ENCODE assay signal across 8 cellular contexts in genomic region chr6:26421259-26422144, GRCh38. TPM values are rescaled to one million over a fixed set of nuclear protein-coding genes. Genes with fewer than 3 reads are reported as not detected.
DNase-seq lines count a peak whose midpoint lies in the region; ATAC-seq, FAIRE-seq and TF ChIP-seq lines count a peak whose summit lies in the region.

No MANE protein-coding gene starts in this region.

- DNase-seq in NK-92 treated with Interleukin-12 subunit alpha and Interleukin-12 subunit beta, amount 100 ng/mL, for 24 hours (lab: John Stamatoyannopoulos, UW), result peak; percentile 20
- DNase-seq in NK-92 (lab: John Stamatoyannopoulos, UW; ENCODE audit: unreplicated experiment) (no peak), NCI-H146 (lab: John Stamatoyannopoulos, UW) (peak; percentile 70), T follicular helper cell (ENCODE audit: low read depth) (peak; percentile 16), astrocyte (ENCODE audit: low read depth) (peak; percentile 84), right cardiac atrium (peak; percentile 65 to 80 (median 78)), posterior cingulate gyrus (peak; percentile 37 to 91 (median 58))

- H3K9me3 Mint-ChIP-seq in astrocyte (ENCODE audit: unreplicated experiment), result peaks cover 8% of the 10 kb centered on the region

- peaks cover 18% of the 10 kb centered on the region for H3K36me3 Mint-ChIP-seq in astrocyte (ENCODE audit: low read depth, unreplicated experiment)

- H2AFZ ChIP-seq in astrocyte (ENCODE audit: low read depth, low read length), result peak overlapping the region; percentile 91

- no peak overlapping the region for H3K4me3 Mint-ChIP-seq in astrocyte (ENCODE audit: unreplicated experiment)

- no peaks in the 10 kb centered on the region for H3K27me3 Mint-ChIP-seq in astrocyte (ENCODE audit: low read depth, unreplicated experiment)

- peak overlapping the region; percentile 91 for H3K4me3 ChIP-seq in astrocyte (ENCODE audit: insufficient read depth, low read depth, low read length)
- peak overlapping the region; percentile 64 for H3K4me3 ChIP-seq in right cardiac atrium (ENCODE audit: low read length)

- no peak overlapping the region for H3K27ac Mint-ChIP-seq in astrocyte (ENCODE audit: unreplicated experiment)

- TF ChIP-seq CTCF in astrocyte (IDR thresholded peaks at IDR 0.05; ENCODE audit: insufficient read depth, low read depth, low read length), result no peak

- WGBS in right cardiac atrium, result 0% methylated on average over 31 of the region's 31 CpGs

- intact Hi-C loops in right cardiac atrium (cut with DNase I), result no loop called here
- intact Hi-C loops in posterior cingulate gyrus (cut with DNase I), result no loop called here

- H3K27ac ChIP-seq in astrocyte (ENCODE audit: low read depth, low read length), result peak overlapping the region; percentile 84
- peak overlapping the region; percentile 62 for H3K27ac ChIP-seq in right cardiac atrium (ENCODE audit: low read length)

- H3K4me2 ChIP-seq in astrocyte (ENCODE audit: low read length), result peak overlapping the region; percentile 90

- peak; percentile 54 for FAIRE-seq in astrocyte (lab: Jason Lieb, UNC)

- H3K9ac ChIP-seq in astrocyte (ENCODE audit: low read length), result peak overlapping the region; percentile 97

- peaks cover 1% of the 10 kb centered on the region for H3K4me1 Mint-ChIP-seq in astrocyte (ENCODE audit: low read depth, unreplicated experiment)

- peaks cover 16% of the 10 kb centered on the region for H3K79me2 ChIP-seq in astrocyte (ENCODE audit: insufficient read depth, low read length)

- no peaks in the 10 kb centered on the region for H4K20me1 ChIP-seq in astrocyte (ENCODE audit: insufficient read depth, low read length)

- H3K27me3 ChIP-seq in astrocyte (ENCODE audit: insufficient read depth, low read length), result no peaks in the 10 kb centered on the region
- no peaks in the 10 kb centered on the region for H3K27me3 ChIP-seq in right cardiac atrium (ENCODE audit: control insufficient read depth, insufficient read depth)

- peaks cover 7% of the 10 kb centered on the region for H3K4me1 ChIP-seq in astrocyte (ENCODE audit: insufficient read depth, low read length)
- peaks cover 10% of the 10 kb centered on the region for H3K4me1 ChIP-seq in right cardiac atrium (ENCODE audit: control insufficient read depth, insufficient read depth, low read length)

- ATAC-seq in HG02852 (IDR thresholded peaks at IDR 0.05; ENCODE audit: unreplicated experiment) (peak; percentile 91), right cardiac atrium (peak; percentile 99)

- H3K36me3 ChIP-seq in astrocyte (ENCODE audit: insufficient read depth, low read length), result peaks cover 5% of the 10 kb centered on the region

- H3K9me3 ChIP-seq in astrocyte (ENCODE audit: insufficient read depth, low read depth, low read length) (no peaks in the 10 kb centered on the region), right cardiac atrium (ENCODE audit: control insufficient read depth, low read length) (no peaks in the 10 kb centered on the region)

RNA-seq across cellular contexts. Expression of gene BTN3A3, which starts 18.8 kb away (rescaled TPM):
- 4.7 and 6.2 TPM in 2 replicates for total RNA-seq in astrocyte
- total RNA-seq in right cardiac atrium, result 10 to 100 TPM in 2 of 4 donors, 1 to 10 TPM in 2; 6.1 to 13.6 (median 9.1) TPM
- 6.1 TPM for polyA plus RNA-seq in right cardiac atrium

RNA-seq across cellular contexts. Expression of gene BTN3A1, which starts 19.4 kb away (rescaled TPM):
- total RNA-seq in astrocyte (22.2 and 29.9 TPM in 2 replicates), right cardiac atrium (10 to 100 TPM in 3 of 4 donors, 1 to 10 TPM in 1; 6.8 to 11.2 (median 10.7) TPM)
- 4.4 TPM for polyA plus RNA-seq in right cardiac atrium

RNA-seq across cellular contexts. Expression of gene BTN2A1, which starts 36.3 kb away (rescaled TPM):
- total RNA-seq in astrocyte, result 50.4 and 51.5 TPM in 2 replicates
- total RNA-seq in right cardiac atrium, result 10 to 100 TPM; 17.1 to 26.3 (median 21.1) TPM
- polyA plus RNA-seq in right cardiac atrium, result 10.9 TPM

RNA-seq across cellular contexts. Expression of gene BTN2A2, which starts 38.6 kb away (rescaled TPM):
- 19.9 and 25.1 TPM in 2 replicates for total RNA-seq in astrocyte
- 10 to 100 TPM in 1 of 4 donors, 1 to 10 TPM in 3; 5.5 to 10.3 (median 7.8) TPM for total RNA-seq in right cardiac atrium
- polyA plus RNA-seq in right cardiac atrium, result 4.7 TPM

RNA-seq across cellular contexts. Expression of gene BTN3A2, which starts 56.5 kb away (rescaled TPM):
- 31.7 and 34.1 TPM in 2 replicates for total RNA-seq in astrocyte
- total RNA-seq in right cardiac atrium, result 10 to 100 TPM in 3 of 4 donors, 1 to 10 TPM in 1; 7.2 to 24.3 (median 14.2) TPM
- polyA plus RNA-seq in right cardiac atrium, result 7.8 TPM
